9 cellular contexts compared by ENCODE assay signal in genomic region chr5:151222054-151222768, GRCh38. TPM values are rescaled to one million over a fixed set of nuclear protein-coding genes. Genes with fewer than 3 reads are reported as not detected.
DNase-seq lines count a peak whose midpoint lies in the region; ATAC-seq and TF ChIP-seq lines count a peak whose summit lies in the region.
"Had no signal": no experiment of that assay in that cellular context is flagged by ENCODE, and none has a peak within 500 bp of the region (broad histone marks: within the 10 kb centered on the region; RNA-seq: fewer than 3 reads in every experiment).

No MANE protein-coding gene starts in this region.

- H2AK5ac ChIP-seq in IMR-90 (ENCODE audit: low read depth, low read length) = 0 out of 2 replicates have a peak overlapping the region, but pooled peaks have one; percentile 14

- H3K14ac ChIP-seq in IMR-90 (replicated peaks; ENCODE audit: low read depth, low read length) = no peak overlapping the region

- H2BK5ac ChIP-seq in IMR-90 (ENCODE audit: low read depth, low read length, poor library complexity, severe bottlenecking) = no peak overlapping the region

- H2BK20ac ChIP-seq in IMR-90 (ENCODE audit: low read depth, low read length) = no peak overlapping the region

- intact Hi-C loops in IMR-90 (cut with micrococcal nuclease) = loop anchor here (5.0 kb wide), 1 partner anchor 40 kb away; no protein-coding TSS in a partner anchor
- intact Hi-C loops in right lobe of liver (cut with DNase I) = no loop called here

- no peaks in the 10 kb centered on the region for H3K36me3 ChIP-seq in IMR-90 (ENCODE audit: control insufficient read depth, insufficient read depth, low read length)
- no peaks in the 10 kb centered on the region for H3K36me3 ChIP-seq in right lobe of liver

- no peak overlapping the region for H4K91ac ChIP-seq in IMR-90 (ENCODE audit: insufficient read depth, low read depth, low read length)

- H3K9me3 ChIP-seq in IMR-90 (ENCODE audit: control insufficient read depth, insufficient read depth, low read length) = no peaks in the 10 kb centered on the region
- no peaks in the 10 kb centered on the region for H3K9me3 ChIP-seq in right lobe of liver

- H4K5ac ChIP-seq in IMR-90 (ENCODE audit: low read depth, low read length) = no peak overlapping the region

- dilution Hi-C loops in IMR-90 (cut with HindIII; ENCODE audit: low sequenced_read_pairs, unreplicated experiment) = no loop called here

- TF ChIP-seq POLR2A in IMR-90 (IDR thresholded peaks at IDR 0.05; ENCODE audit: low read depth, low read length) = no peak
- no peak for TF ChIP-seq POLR2A in right lobe of liver (IDR thresholded peaks at IDR 0.05)

- no peak overlapping the region for H3K4ac ChIP-seq in IMR-90 (ENCODE audit: low read depth, low read length)

- H3K23ac ChIP-seq in IMR-90 (ENCODE audit: low read depth, low read length) = no peak overlapping the region

- H2BK15ac ChIP-seq in IMR-90 (ENCODE audit: low read depth, low read length) = no peak overlapping the region

- H4K20me1 ChIP-seq in IMR-90 (ENCODE audit: insufficient read depth, low read length) = no peaks in the 10 kb centered on the region; the same call in 1 of the 2 replicates

- no peak overlapping the region for H3K56ac ChIP-seq in IMR-90 (ENCODE audit: extremely low read depth, insufficient read depth, low read length)

- H3K27ac Mint-ChIP-seq in activated T-helper 17 cell treated with anti-CD3 and anti-CD28 coated beads, Interleukin-2, amount 50 U/mL, for 72 hours = peak overlapping the region; percentile 89
- H3K27ac Mint-ChIP-seq in stimulated activated naive B cell treated with anti-CD40 and anti-IgM and Interleukin-4, amounts not matched to agents 10 μg/mL and 1 μg/mL and 100 μg/mL, for 72 hours = peak overlapping the region; percentile 89

- DNase-seq in IMR-90 = no peak
- DNase-seq in right lobe of liver = no peak
- DNase-seq in stimulated activated naive B cell treated with anti-CD40 and anti-IgM and Interleukin-4, amounts not matched to agents 10 μg/mL and 1 μg/mL and 100 μg/mL, for 72 hours = no peak
- DNase-seq in NCI-H2196 treated with DMSO at 0.1 percent for 48 hours (lab: John Stamatoyannopoulos, UW; ENCODE audit: unreplicated experiment) = no peak
- DNase-seq in NCI-H748 (lab: John Stamatoyannopoulos, UW; ENCODE audit: unreplicated experiment) = no peak
- DNase-seq: NCI-H1417 treated with DMSO at 0.1 percent for 48 hours had no signal

- H2AK9ac ChIP-seq in IMR-90 (replicated peaks; ENCODE audit: low read depth, low read length, poor library complexity) = no peak overlapping the region

- H3K36me3 Mint-ChIP-seq in activated T-helper 17 cell treated with anti-CD3 and anti-CD28 coated beads, Interleukin-2, amount 50 U/mL, for 72 hours (ENCODE audit: low read depth) = peaks cover 34% of the 10 kb centered on the region
- peaks cover 35 to 40% of the 10 kb centered on the region in 2 donors for H3K36me3 Mint-ChIP-seq in stimulated activated naive B cell treated with anti-CD40 and anti-IgM and Interleukin-4, amounts not matched to agents 10 μg/mL and 1 μg/mL and 100 μg/mL, for 72 hours

- H3K4me3 ChIP-seq in IMR-90 (ENCODE audit: insufficient read depth, low read depth, low read length) (no peak overlapping the region), right lobe of liver (peak overlapping the region in 2 of 3 donors; percentile 77 to 82)

- in situ Hi-C loops in IMR-90 (cut with MboI; ENCODE audit: low sequenced_read_pairs) = no loop called here

- H3K4me2 ChIP-seq in IMR-90 (ENCODE audit: low read depth, low read length) = no peak overlapping the region

- no TSS peak for BruUV-seq in IMR-90 (replicated peaks; lab: Mats Ljungman, UMichigan)

- H3K27ac ChIP-seq in IMR-90 (ENCODE audit: insufficient read depth, low read length) (no peak overlapping the region), right lobe of liver (peak overlapping the region in 1 of 3 donors; percentile 83)

- peaks cover 5% of the 10 kb centered on the region for H3K4me1 ChIP-seq in IMR-90 (ENCODE audit: control insufficient read depth, insufficient read depth, low read length)
- H3K4me1 ChIP-seq in right lobe of liver = peaks cover 0 to 20% (median 3%) of the 10 kb centered on the region in 4 donors

- H3K79me1 ChIP-seq in IMR-90 (ENCODE audit: low read depth in 1 of 2, low read length in 2 of 2) = no peaks in the 10 kb centered on the region

- H3K4me1 Mint-ChIP-seq in activated T-helper 17 cell treated with anti-CD3 and anti-CD28 coated beads, Interleukin-2, amount 50 U/mL, for 72 hours = peaks cover 58% of the 10 kb centered on the region
- peaks cover 57 to 75% of the 10 kb centered on the region in 2 donors for H3K4me1 Mint-ChIP-seq in stimulated activated naive B cell treated with anti-CD40 and anti-IgM and Interleukin-4, amounts not matched to agents 10 μg/mL and 1 μg/mL and 100 μg/mL, for 72 hours

- H3K9me3 Mint-ChIP-seq in activated T-helper 17 cell treated with anti-CD3 and anti-CD28 coated beads, Interleukin-2, amount 50 U/mL, for 72 hours = no peaks in the 10 kb centered on the region
- no peaks in the 10 kb centered on the region for H3K9me3 Mint-ChIP-seq in stimulated activated naive B cell treated with anti-CD40 and anti-IgM and Interleukin-4, amounts not matched to agents 10 μg/mL and 1 μg/mL and 100 μg/mL, for 72 hours

- no peak for TF ChIP-seq CTCF in IMR-90 (conservative IDR thresholded peaks at IDR 0.05; ENCODE audit: low read depth, low read length)
- TF ChIP-seq CTCF in right lobe of liver (IDR thresholded peaks at IDR 0.05) = no peak

- no peaks in the 10 kb centered on the region for H3K27me3 Mint-ChIP-seq in activated T-helper 17 cell treated with anti-CD3 and anti-CD28 coated beads, Interleukin-2, amount 50 U/mL, for 72 hours
- no peaks in the 10 kb centered on the region for H3K27me3 Mint-ChIP-seq in stimulated activated naive B cell treated with anti-CD40 and anti-IgM and Interleukin-4, amounts not matched to agents 10 μg/mL and 1 μg/mL and 100 μg/mL, for 72 hours

- H2AFZ ChIP-seq in IMR-90 (replicated peaks; ENCODE audit: low read length, poor library complexity) = peak overlapping the region; percentile 37

- WGBS in IMR-90 (ENCODE audit: extremely low coverage in 2 of 2, insufficient read length in 1 of 2), 2 experiments = 80% methylated on average over 1 of the region's 6 CpGs; no CpG with 5 or more reads in 1 of the 2 experiments
- 93% methylated on average over 5 of the region's 6 CpGs for WGBS in right lobe of liver (ENCODE audit: insufficient coverage, low coverage, low lambda C conversion rate, missing lambda C conversion rate)

- ATAC-seq in IMR-90 (ENCODE audit: low read depth) (no peak), right lobe of liver (no peak), GM18858 (IDR thresholded peaks at IDR 0.05; ENCODE audit: unreplicated experiment) (no peak), HG03196 (IDR thresholded peaks at IDR 0.05; ENCODE audit: unreplicated experiment) (no peak)
- peak; percentile 50 for ATAC-seq in activated T-helper 17 cell treated with anti-CD3 and anti-CD28 coated beads, Interleukin-2, amount 50 U/mL, for 72 hours (replicated peaks)
- no peak for ATAC-seq in stimulated activated naive B cell treated with anti-CD40 and anti-IgM and Interleukin-4, amounts not matched to agents 10 μg/mL and 1 μg/mL and 100 μg/mL, for 72 hours (replicated peaks)

- H4K8ac ChIP-seq in IMR-90 (ENCODE audit: low read depth in 2 of 2, low read length in 2 of 2) = no peak overlapping the region

- peaks cover 2% of the 10 kb centered on the region; the same call in 1 of the 2 replicates for H3K27me3 ChIP-seq in IMR-90 (ENCODE audit: control insufficient read depth, insufficient read depth, low read length)
- no peaks in the 10 kb centered on the region for H3K27me3 ChIP-seq in right lobe of liver

- peak overlapping the region; percentile 82 for H3K4me3 Mint-ChIP-seq in activated T-helper 17 cell treated with anti-CD3 and anti-CD28 coated beads, Interleukin-2, amount 50 U/mL, for 72 hours
- peak overlapping the region; percentile 85 to 89 for H3K4me3 Mint-ChIP-seq in stimulated activated naive B cell treated with anti-CD40 and anti-IgM and Interleukin-4, amounts not matched to agents 10 μg/mL and 1 μg/mL and 100 μg/mL, for 72 hours

- TF ChIP-seq RAD21 in IMR-90 (IDR thresholded peaks at IDR 0.05; ENCODE audit: low read length) = no peak

- CTCF ChIA-PET in IMR-90 (lab: Yijun Ruan, JAX) = interaction anchor here (0.6 kb wide), 1 partner anchor 567 kb away, joined by 4 read pairs; no protein-coding TSS in a partner anchor

- H2BK120ac ChIP-seq in IMR-90 (ENCODE audit: low read depth, low read length) = no peak overlapping the region

- H3K9ac ChIP-seq in IMR-90 (ENCODE audit: low read depth, low read length) = no peak overlapping the region

- H3K9me1 ChIP-seq in IMR-90 (ENCODE audit: insufficient read depth, low read length) = peaks cover 4% of the 10 kb centered on the region; the same call in 1 of the 2 replicates

- POLR2A ChIA-PET in IMR-90 (lab: Charles Lee; ENCODE audit: unreplicated experiment) = interaction anchor here (0.5 kb wide), 1 partner anchor 64 kb away, joined by 4 read pairs; no protein-coding TSS in a partner anchor

- no peak overlapping the region for H3K18ac ChIP-seq in IMR-90 (ENCODE audit: low read depth, low read length)

TF ChIP-seq in IMR-90, 13 proteins besides CTCF, POLR2A, EP300 and RAD21 (continues in another document):
- no peak for TF ChIP-seq CEBPB (IDR thresholded peaks at IDR 0.05; ENCODE audit: low read depth, low read length)
- no peak for TF ChIP-seq MXI1 (IDR thresholded peaks at IDR 0.05; ENCODE audit: borderline replicate concordance, low read depth, low read length)
- no peak for TF ChIP-seq RCOR1 (IDR thresholded peaks at IDR 0.05; ENCODE audit: insufficient replicate concordance, low read length)

RNA-seq across cellular contexts. Expression of gene CCDC69, which starts 1.7 kb away (rescaled TPM):
- total RNA-seq in IMR-90 (2012; rRNA removed) (0.36 and 0.56 TPM in 2 replicates), right lobe of liver (10 to 100 TPM; 11.8 to 30.9 (median 22.9) TPM)
- polyA plus RNA-seq in IMR-90 (2012; rRNA removed) = 0.36 and 0.48 TPM in 2 replicates
- 0.25 and 0.31 TPM in 2 replicates for polyA plus RNA-seq in IMR-90 (2012; cell fraction: cytosol; rRNA removed)
- polyA plus RNA-seq in IMR-90 (2012; cell fraction: nucleus; rRNA removed; ENCODE audit: low replicate concordance) = 0.11 and 0.24 TPM in 2 replicates
- 10 to 100 TPM; 27.4 to 40.1 TPM for total RNA-seq in activated T-helper 17 cell treated with anti-CD3 and anti-CD28 coated beads, Interleukin-2, amount 50 U/mL, for 72 hours

RNA-seq across cellular contexts. Expression of gene GM2A, which starts 30.8 kb away (rescaled TPM):
- total RNA-seq in IMR-90 (2012; rRNA removed) = 18.5 and 18.6 TPM in 2 replicates
- 12.8 and 13.8 TPM in 2 replicates for polyA plus RNA-seq in IMR-90 (2012; rRNA removed)
- 8.0 and 9.9 TPM in 2 replicates for polyA plus RNA-seq in IMR-90 (2012; cell fraction: cytosol; rRNA removed)
- polyA plus RNA-seq in IMR-90 (2012; cell fraction: nucleus; rRNA removed; ENCODE audit: low replicate concordance) = 2.0 and 3.1 TPM in 2 replicates
- 10 to 100 TPM; 32.2 to 41.1 TPM for total RNA-seq in activated T-helper 17 cell treated with anti-CD3 and anti-CD28 coated beads, Interleukin-2, amount 50 U/mL, for 72 hours
- total RNA-seq in right lobe of liver = 10 to 100 TPM; 11.7 to 23.6 (median 20.3) TPM
